1 cellular context compared by ENCODE assay signal in genomic region chr6:140670013-140670412, GRCh38.
TF ChIP-seq lines count a peak whose summit lies in the region.

No MANE protein-coding gene starts in this region.

TF ChIP-seq in IMR-90, 13 proteins besides CTCF, POLR2A, EP300 and RAD21:
- TF ChIP-seq RCOR1 (IDR thresholded peaks at IDR 0.05; ENCODE audit: insufficient replicate concordance, low read length): no peak
- TF ChIP-seq USF2 (IDR thresholded peaks at IDR 0.05; ENCODE audit: low read depth, low read length): peak; percentile 17; the same call in 1 of the 2 replicates
- TF ChIP-seq MAFK (IDR thresholded peaks at IDR 0.05; ENCODE audit: low read depth, low read length): peak; percentile 12; the same call in 1 of the 2 replicates
TF ChIP-seq in IMR-90: peak in this region for 2.
